In the genomic region with DNA sequence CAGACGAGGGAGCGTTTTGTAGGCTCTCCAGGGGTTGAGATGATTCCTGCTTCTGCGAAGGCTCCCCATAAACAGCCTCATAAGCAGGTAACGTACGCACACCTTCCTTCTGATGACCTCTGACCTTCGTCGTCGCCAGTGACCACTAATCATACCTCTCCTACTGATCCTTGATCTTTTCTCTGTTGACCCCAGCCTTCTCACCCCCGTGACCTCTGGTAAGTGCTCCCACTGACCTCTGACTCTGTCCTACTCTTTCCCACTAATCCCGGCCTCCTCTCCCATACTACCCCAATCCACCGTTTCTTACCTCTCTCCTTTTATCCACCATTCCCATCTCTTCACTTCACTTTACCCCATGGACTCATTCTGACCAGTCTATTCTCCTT, we compare ENCODE assay signal across 8 cellular contexts. TPM values are rescaled to one million over a fixed set of nuclear protein-coding genes. Genes with fewer than 3 reads are reported as not detected.
A peak's percentile ranks its signal among the peaks of the same experiment; 100 is the strongest.
DNase-seq lines count a peak whose midpoint lies in the region; ATAC-seq and TF ChIP-seq lines count a peak whose summit lies in the region.

No MANE protein-coding gene starts in this region.

- H3K36me3 Mint-ChIP-seq in CD4-positive, CD25-positive, alpha-beta regulatory T cell = no peaks in the 10 kb centered on the region

- intact Hi-C loops in dorsolateral prefrontal cortex (cut with DNase I) = loop anchor here (1.0 to 5.0 kb wide), 6 partner anchors 43 to 282 kb away; partner anchors contain the start of genes CNTFR (in 1 of the 2) and UBAP1 (in 1 of the 2)

- no peaks in the 10 kb centered on the region for H3K36me3 ChIP-seq in CD4-positive, CD25-positive, alpha-beta regulatory T cell (ENCODE audit: control insufficient read depth, insufficient read depth, low read length)
- H3K36me3 ChIP-seq in Loucy (ENCODE audit: insufficient read depth, low read length) (no peaks in the 10 kb centered on the region), neuron (ENCODE audit: insufficient read depth, low read length) (no peaks in the 10 kb centered on the region)

- H3K9me3 Mint-ChIP-seq in CD4-positive, CD25-positive, alpha-beta regulatory T cell = no peaks in the 10 kb centered on the region

- peaks cover 30% of the 10 kb centered on the region for H3K27me3 Mint-ChIP-seq in CD4-positive, CD25-positive, alpha-beta regulatory T cell

- no peak for TF ChIP-seq CTCF in Loucy (conservative IDR thresholded peaks at IDR 0.05; ENCODE audit: low read length)
- TF ChIP-seq CTCF in dorsolateral prefrontal cortex (IDR thresholded peaks at IDR 0.05 in 54 of 56, conservative IDR thresholded peaks at IDR 0.05 in 2 of 56; ENCODE audit: low read depth in 1 of 56, partially characterized antibody in 56 of 56) = no peak
- no peak for TF ChIP-seq CTCF in GM13976 (IDR thresholded peaks at IDR 0.05; ENCODE audit: borderline replicate concordance, control extremely low read depth, extremely low read depth, insufficient read depth, missing control alignments)

- no peak for ATAC-seq in CD4-positive, CD25-positive, alpha-beta regulatory T cell (ENCODE audit: low read depth in 2 of 2)
- ATAC-seq in GM18907 (IDR thresholded peaks at IDR 0.05; ENCODE audit: unreplicated experiment) = no peak

- H3K4me1 Mint-ChIP-seq in CD4-positive, CD25-positive, alpha-beta regulatory T cell = peaks cover 10 to 34% (median 22%) of the 10 kb centered on the region in 4 donors

- peak overlapping the region; percentile 60 for H3K4me2 ChIP-seq in Loucy (ENCODE audit: low read depth, low read length, poor library complexity, severe bottlenecking)

- peaks cover 5% of the 10 kb centered on the region; the same call in 1 of the 2 replicates for H3K79me2 ChIP-seq in Loucy (ENCODE audit: insufficient read depth, low read length)

- H3K27ac ChIP-seq in CD4-positive, CD25-positive, alpha-beta regulatory T cell (ENCODE audit: insufficient read depth, low read length, poor library complexity, severe bottlenecking) = no peak overlapping the region
- H3K27ac ChIP-seq in dorsolateral prefrontal cortex = peak overlapping the region in 12 of 59 donors; percentile 1 to 83 (median 47)

- H3K4me3 ChIP-seq in CD4-positive, CD25-positive, alpha-beta regulatory T cell (ENCODE audit: low read depth, low read length) = peak overlapping the region; percentile 78
- H3K4me3 ChIP-seq in Loucy (ENCODE audit: low read length, poor library complexity, severe bottlenecking) (peak overlapping the region; percentile 88), dorsolateral prefrontal cortex (peak overlapping the region; percentile 12 to 96 (median 83)), neuron (ENCODE audit: low read length) (peak overlapping the region; percentile 41)

- H3K27ac Mint-ChIP-seq in CD4-positive, CD25-positive, alpha-beta regulatory T cell = peak overlapping the region in 2 of 3 donors; percentile 86 to 94

- H3K9ac ChIP-seq in Loucy (ENCODE audit: low read depth, low read length, poor library complexity, severe bottlenecking) = no peak overlapping the region

- no peak for DNase-seq in CD4-positive, CD25-positive, alpha-beta regulatory T cell
- DNase-seq in dorsolateral prefrontal cortex = peak in 1 of 10 donors; percentile 15
- DNase-seq in GM19240 (ENCODE audit: insufficient read length, low spot score) = no peak
- DNase-seq in GM13976 (ENCODE audit: low spot score) = no peak
- DNase-seq in effector CD8-positive, alpha-beta T cell (lab: John Stamatoyannopoulos, UW) = no peak

- no peaks in the 10 kb centered on the region for H3K9me3 ChIP-seq in CD4-positive, CD25-positive, alpha-beta regulatory T cell (ENCODE audit: control insufficient read depth in 2 of 2, low read length in 2 of 2)
- no peaks in the 10 kb centered on the region for H3K9me3 ChIP-seq in Loucy (ENCODE audit: insufficient read depth, low read depth, low read length)
- H3K9me3 ChIP-seq in neuron (ENCODE audit: low read length) = no peaks in the 10 kb centered on the region

- no peaks in the 10 kb centered on the region for H3K9me2 ChIP-seq in Loucy (replicated peaks; ENCODE audit: low read depth, low read length)

- in situ Hi-C loops in GM13976 (cut with MboI; ENCODE audit: low sequenced_read_pairs, unreplicated experiment) = no loop called here

- H3F3A ChIP-seq in Loucy (ENCODE audit: low read depth) = 0 out of 2 replicates have a peak, but pooled peaks cover 5% of the 10 kb centered on the region

- no peaks in the 10 kb centered on the region for H4K20me1 ChIP-seq in Loucy (ENCODE audit: insufficient read depth, low read length, poor library complexity, severe bottlenecking)

- H3K27me3 ChIP-seq in CD4-positive, CD25-positive, alpha-beta regulatory T cell (ENCODE audit: control insufficient read depth, insufficient read depth, low read length) = peaks cover 7% of the 10 kb centered on the region
- no peaks in the 10 kb centered on the region for H3K27me3 ChIP-seq in Loucy (ENCODE audit: insufficient read depth, low read length, poor library complexity, severe bottlenecking)
- H3K27me3 ChIP-seq in dorsolateral prefrontal cortex = no peaks in the 10 kb centered on the region
- no peaks in the 10 kb centered on the region for H3K27me3 ChIP-seq in neuron (ENCODE audit: insufficient read depth, low read length)

- H2AFZ ChIP-seq in Loucy (ENCODE audit: low read length) = peak overlapping the region; percentile 7; the same call in 1 of the 2 replicates
- H2AFZ ChIP-seq in neuron (ENCODE audit: low read depth, low read length) = no peak overlapping the region

- peak overlapping the region; percentile 91 to 98 (median 94) for H3K4me3 Mint-ChIP-seq in CD4-positive, CD25-positive, alpha-beta regulatory T cell

- peaks cover 22% of the 10 kb centered on the region for H3K4me1 ChIP-seq in CD4-positive, CD25-positive, alpha-beta regulatory T cell (ENCODE audit: control insufficient read depth, insufficient read depth, low read length, poor library complexity, severe bottlenecking)
- H3K4me1 ChIP-seq in Loucy (ENCODE audit: insufficient read depth, low read length, poor library complexity, severe bottlenecking) (peaks cover 24% of the 10 kb centered on the region), neuron (ENCODE audit: insufficient read depth, low read length) (peaks cover 47% of the 10 kb centered on the region)

RNA-seq across cellular contexts. Expression of gene DNAI1, which starts 0.4 kb away (rescaled TPM):
- total RNA-seq in CD4-positive, CD25-positive, alpha-beta regulatory T cell = not detected
- polyA plus RNA-seq in CD4-positive, CD25-positive, alpha-beta regulatory T cell = not detected
- 10 to 100 TPM in 2 of 120 experiments, 1 to 10 TPM in 118; 1.0 to 11.2 (median 4.2) TPM for total RNA-seq in dorsolateral prefrontal cortex

RNA-seq across cellular contexts. Expression of gene FAM219A, which starts 0.6 kb away (rescaled TPM):
- total RNA-seq in CD4-positive, CD25-positive, alpha-beta regulatory T cell = 16.9 TPM
- 1 to 10 TPM in 2 of 4 donors, under 1 TPM in 2; 0.70 to 1.3 (median 0.97) TPM for polyA plus RNA-seq in CD4-positive, CD25-positive, alpha-beta regulatory T cell
- total RNA-seq in dorsolateral prefrontal cortex = 100 to 1,000 TPM in 115 of 120 experiments, 10 to 100 TPM in 5; 93.3 to 167 (median 131) TPM
